14 cellular contexts compared by ENCODE assay signal in the genomic region with DNA sequence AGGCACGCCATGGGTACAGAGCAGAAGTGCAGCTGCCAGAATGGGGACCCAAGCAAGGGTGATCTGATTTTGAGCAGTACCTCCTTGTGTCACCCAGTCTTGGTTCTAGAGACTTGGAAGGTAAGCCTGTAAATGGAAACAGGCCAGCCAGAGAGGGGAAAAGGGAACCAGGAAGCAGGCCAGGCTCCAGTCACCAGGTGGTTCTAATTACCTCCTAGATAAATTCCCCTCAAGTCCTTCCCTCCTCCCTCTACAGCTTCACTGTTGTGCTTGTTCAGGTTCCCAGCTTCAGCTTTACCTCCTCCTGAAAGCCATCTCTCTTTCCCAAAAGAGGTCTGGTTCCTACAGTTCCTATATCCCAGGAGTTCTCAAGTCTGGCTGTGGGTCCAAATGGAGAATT. TPM values are rescaled to one million over a fixed set of nuclear protein-coding genes. Genes with fewer than 3 reads are reported as not detected.
DNase-seq lines count a peak whose midpoint lies in the region; ATAC-seq, FAIRE-seq and TF ChIP-seq lines count a peak whose summit lies in the region.
"Had no signal": no experiment of that assay in that cellular context is flagged by ENCODE, and none has a peak within 500 bp of the region (broad histone marks: within the 10 kb centered on the region; RNA-seq: fewer than 3 reads in every experiment).

No MANE protein-coding gene starts in this region.

- no peak overlapping the region for H3K27ac Mint-ChIP-seq in activated naive CD8-positive, alpha-beta T cell treated with anti-CD3 and anti-CD28 coated beads, Interleukin-2, amount 50 U/mL, for 24 hours

- H3K4me1 Mint-ChIP-seq in activated naive CD8-positive, alpha-beta T cell treated with anti-CD3 and anti-CD28 coated beads, Interleukin-2, amount 50 U/mL, for 24 hours: no peaks in the 10 kb centered on the region

- no peak for ATAC-seq in activated naive CD8-positive, alpha-beta T cell treated with anti-CD3 and anti-CD28 coated beads, Interleukin-2, amount 50 U/mL, for 24 hours
- no peak for ATAC-seq in GM21381 (IDR thresholded peaks at IDR 0.05; ENCODE audit: unreplicated experiment)

- no peak for FAIRE-seq in small intestine (lab: Jason Lieb, UNC)
- FAIRE-seq: GM12891, GM19239 had no signal

- H3K4me3 ChIP-seq in dorsolateral prefrontal cortex (no peak overlapping the region), small intestine (ENCODE audit: low read depth in 1 of 2, low read length in 2 of 2) (no peak overlapping the region)

- H3K27me3 ChIP-seq in dorsolateral prefrontal cortex (no peaks in the 10 kb centered on the region), small intestine (ENCODE audit: control insufficient read depth in 2 of 2, insufficient read depth in 2 of 2, low read length in 2 of 2) (no peaks in the 10 kb centered on the region)

- DNase-seq in EH (ENCODE audit: low read depth) (peak; percentile 18), M059J (ENCODE audit: low read depth) (peak; percentile 13), dorsolateral prefrontal cortex (peak in 1 of 10 donors; percentile 52), small intestine (peak; percentile 27)
- no peak for DNase-seq in stimulated activated naive CD4-positive, alpha-beta T cell (lab: John Stamatoyannopoulos, UW)
- no peak for DNase-seq in activated naive CD8-positive, alpha-beta T cell treated with anti-CD3 and anti-CD28 coated beads, Interleukin-2, amount 50 U/mL, for 24 hours
- DNase-seq: DMS153, KBM-7, NCI-H1048, SIG-M5 had no signal

- H3K27me3 Mint-ChIP-seq in activated naive CD8-positive, alpha-beta T cell treated with anti-CD3 and anti-CD28 coated beads, Interleukin-2, amount 50 U/mL, for 24 hours: peaks cover 22% of the 10 kb centered on the region

- H3K36me3 Mint-ChIP-seq in activated naive CD8-positive, alpha-beta T cell treated with anti-CD3 and anti-CD28 coated beads, Interleukin-2, amount 50 U/mL, for 24 hours (ENCODE audit: low read depth): no peaks in the 10 kb centered on the region

- H3K4me1 ChIP-seq in small intestine (ENCODE audit: control insufficient read depth in 2 of 2, insufficient read depth in 1 of 2, low read depth in 1 of 2, low read length in 1 of 2): no peaks in the 10 kb centered on the region

- H3K9me3 Mint-ChIP-seq in activated naive CD8-positive, alpha-beta T cell treated with anti-CD3 and anti-CD28 coated beads, Interleukin-2, amount 50 U/mL, for 24 hours: no peaks in the 10 kb centered on the region

- intact Hi-C loops in dorsolateral prefrontal cortex (cut with DNase I): loop anchor here in 1 of 2 donors (5.0 to 10.0 kb wide), 2 partner anchors 60 to 227 kb away; partner anchors contain the start of genes CLDN11 and SLC7A14

- H3K36me3 ChIP-seq in small intestine (ENCODE audit: control insufficient read depth in 2 of 2, insufficient read depth in 2 of 2, low read length in 2 of 2): no peaks in the 10 kb centered on the region

- 59 to 78% (median 62%) methylated on average over 1 of the region's 1 CpG for WGBS in small intestine, 3 donors

- H3K27ac ChIP-seq in dorsolateral prefrontal cortex (peak overlapping the region in 54 of 59 donors; percentile 35 to 98 (median 92)), small intestine (ENCODE audit: low read depth in 1 of 2, low read length in 1 of 2) (no peak overlapping the region)

- H3K9me3 ChIP-seq in small intestine (ENCODE audit: control insufficient read depth, low read depth): no peaks in the 10 kb centered on the region

- H3K4me3 Mint-ChIP-seq in activated naive CD8-positive, alpha-beta T cell treated with anti-CD3 and anti-CD28 coated beads, Interleukin-2, amount 50 U/mL, for 24 hours: no peak overlapping the region

- TF ChIP-seq CTCF in dorsolateral prefrontal cortex (IDR thresholded peaks at IDR 0.05 in 54 of 56, conservative IDR thresholded peaks at IDR 0.05 in 2 of 56; ENCODE audit: low read depth in 1 of 56, partially characterized antibody in 56 of 56): no peak

RNA-seq across cellular contexts. Expression of gene SLC7A14, which starts 58.8 kb away (rescaled TPM):
- total RNA-seq in M059J (2014; rRNA removed; shearing (Covaris generic)): 2.8 and 2.9 TPM in 2 replicates
- total RNA-seq in dorsolateral prefrontal cortex: 10 to 100 TPM in 119 of 120 experiments, 1 to 10 TPM in 1; 9.7 to 52.5 (median 32.6) TPM
- 1 to 10 TPM in 1 of 3 donors, not detected in 2; 1.6 TPM for polyA plus RNA-seq in small intestine
- total RNA-seq: NCI-H460 had no signal

Comparison
In these comparisons a context has a peak if more than half of its experiments do, and no peak if none do; other contexts are left out.
1. DNase-seq: peak in EH (single experiment), M059J (single experiment) and small intestine (single experiment); none in stimulated activated naive CD4-positive, alpha-beta T cell (0 of 6) and activated naive CD8-positive, alpha-beta T cell treated with anti-CD3 and anti-CD28 coated beads, Interleukin-2, amount 50 U/mL, for 24 hours (single experiment).
2. H3K27ac ChIP-seq: peak in dorsolateral prefrontal cortex (54 of 59); none in small intestine (0 of 2).